9 cellular contexts compared by ENCODE assay signal in genomic region chr3:30934208-30934550, GRCh38. TPM values are rescaled to one million over a fixed set of nuclear protein-coding genes. Genes with fewer than 3 reads are reported as not detected.
DNase-seq lines count a peak whose midpoint lies in the region; ATAC-seq and TF ChIP-seq lines count a peak whose summit lies in the region.
"Had no signal": no experiment of that assay in that cellular context is flagged by ENCODE, and none has a peak within 500 bp of the region (broad histone marks: within the 10 kb centered on the region; RNA-seq: fewer than 3 reads in every experiment).

No MANE protein-coding gene starts in this region.

- TF ChIP-seq CTCF in ascending aorta (IDR thresholded peaks at IDR 0.05): peak; percentile 52 to 69 (median 63)
- peak; percentile 16 to 32 (median 25) for TF ChIP-seq CTCF in right lobe of liver (IDR thresholded peaks at IDR 0.05)

- peak overlapping the region in 1 of 2 donors; percentile 51 for H3K4me3 ChIP-seq in ascending aorta
- H3K4me3 ChIP-seq in right lobe of liver: no peak overlapping the region

- H3K4me1 ChIP-seq in ascending aorta (peaks cover 0 to 4% of the 10 kb centered on the region in 2 donors), right lobe of liver (no peaks in the 10 kb centered on the region)

- no peaks in the 10 kb centered on the region for H3K9me3 ChIP-seq in ascending aorta
- no peaks in the 10 kb centered on the region for H3K9me3 ChIP-seq in right lobe of liver

- peak; percentile 63 for DNase-seq in GM03348 (ENCODE audit: low spot score)
- peak; percentile 35 for DNase-seq in NCI-H1092 (lab: John Stamatoyannopoulos, UW)
- no peak for DNase-seq in ascending aorta (ENCODE audit: low spot score in 2 of 2)
- DNase-seq in right lobe of liver: no peak
- no peak for DNase-seq in activated T-cell treated with anti-CD3 and anti-CD28 coated beads, Interleukin-2, amount 50 U/mL, for 24 hours
- no peak for DNase-seq in erythroblast (lab: John Stamatoyannopoulos, UW)

- H3K4me1 Mint-ChIP-seq in activated T-cell treated with anti-CD3 and anti-CD28 coated beads, Interleukin-2, amount 50 U/mL, for 24 hours (ENCODE audit: low read depth): peaks cover 8% of the 10 kb centered on the region
- no peaks in the 10 kb centered on the region for H3K4me1 Mint-ChIP-seq in activated T-helper 17 cell treated with anti-CD3 and anti-CD28 coated beads, Interleukin-2, amount 50 U/mL, for 72 hours

- WGBS in right lobe of liver (ENCODE audit: insufficient coverage, low coverage, low lambda C conversion rate, missing lambda C conversion rate): 14% methylated on average over 6 of the region's 6 CpGs

- H3K36me3 ChIP-seq in ascending aorta: no peaks in the 10 kb centered on the region
- no peaks in the 10 kb centered on the region for H3K36me3 ChIP-seq in right lobe of liver

- no peaks in the 10 kb centered on the region for H3K36me3 Mint-ChIP-seq in activated T-cell treated with anti-CD3 and anti-CD28 coated beads, Interleukin-2, amount 50 U/mL, for 24 hours (ENCODE audit: low read depth)
- no peaks in the 10 kb centered on the region for H3K36me3 Mint-ChIP-seq in activated T-helper 17 cell treated with anti-CD3 and anti-CD28 coated beads, Interleukin-2, amount 50 U/mL, for 72 hours (ENCODE audit: low read depth)
- H3K36me3 Mint-ChIP-seq: T-cell had no signal

- no peak overlapping the region for H3K4me3 Mint-ChIP-seq in activated T-cell treated with anti-CD3 and anti-CD28 coated beads, Interleukin-2, amount 50 U/mL, for 24 hours
- H3K4me3 Mint-ChIP-seq in activated T-helper 17 cell treated with anti-CD3 and anti-CD28 coated beads, Interleukin-2, amount 50 U/mL, for 72 hours: no peak overlapping the region
- H3K4me3 Mint-ChIP-seq: T-cell had no signal

- TF ChIP-seq POLR2A in right lobe of liver (IDR thresholded peaks at IDR 0.05) (no peak), erythroblast (IDR thresholded peaks at IDR 0.05; ENCODE audit: low read length) (no peak)

- no peak overlapping the region for H3K27ac Mint-ChIP-seq in activated T-cell treated with anti-CD3 and anti-CD28 coated beads, Interleukin-2, amount 50 U/mL, for 24 hours
- no peak overlapping the region for H3K27ac Mint-ChIP-seq in activated T-helper 17 cell treated with anti-CD3 and anti-CD28 coated beads, Interleukin-2, amount 50 U/mL, for 72 hours
- H3K27ac Mint-ChIP-seq: T-cell had no signal

- no peaks in the 10 kb centered on the region for H3K27me3 Mint-ChIP-seq in activated T-cell treated with anti-CD3 and anti-CD28 coated beads, Interleukin-2, amount 50 U/mL, for 24 hours
- no peaks in the 10 kb centered on the region for H3K27me3 Mint-ChIP-seq in activated T-helper 17 cell treated with anti-CD3 and anti-CD28 coated beads, Interleukin-2, amount 50 U/mL, for 72 hours
- H3K27me3 Mint-ChIP-seq: T-cell had no signal

- intact Hi-C loops in ascending aorta (cut with DNase I) (loop anchor here (5.0 kb wide), 1 partner anchor 618 kb away; no protein-coding TSS in a partner anchor), right lobe of liver (cut with DNase I) (no loop called here)

- no peaks in the 10 kb centered on the region for H3K27me3 ChIP-seq in ascending aorta
- no peaks in the 10 kb centered on the region for H3K27me3 ChIP-seq in right lobe of liver

- ATAC-seq in right lobe of liver: peak in 1 of 4 donors; percentile 38
- no peak for ATAC-seq in HG03354 (IDR thresholded peaks at IDR 0.05; ENCODE audit: poor library complexity, severe bottlenecking, unreplicated experiment)
- no peak for ATAC-seq in activated T-helper 17 cell treated with anti-CD3 and anti-CD28 coated beads, Interleukin-2, amount 50 U/mL, for 72 hours (replicated peaks)
- ATAC-seq: T-cell had no signal

- no peak overlapping the region for H3K27ac ChIP-seq in ascending aorta
- no peak overlapping the region for H3K27ac ChIP-seq in right lobe of liver

- H3K9me3 Mint-ChIP-seq in activated T-cell treated with anti-CD3 and anti-CD28 coated beads, Interleukin-2, amount 50 U/mL, for 24 hours: no peaks in the 10 kb centered on the region
- H3K9me3 Mint-ChIP-seq in activated T-helper 17 cell treated with anti-CD3 and anti-CD28 coated beads, Interleukin-2, amount 50 U/mL, for 72 hours: no peaks in the 10 kb centered on the region
- H3K9me3 Mint-ChIP-seq: T-cell had no signal

RNA-seq across cellular contexts. Expression of gene GADL1, which starts 39.7 kb away (rescaled TPM):
- total RNA-seq in ascending aorta (not detected), right lobe of liver (not detected)
- not detected for total RNA-seq in activated T-helper 17 cell treated with anti-CD3 and anti-CD28 coated beads, Interleukin-2, amount 50 U/mL, for 72 hours
- total RNA-seq: T-cell had no signal

Comparison
In these comparisons a context has a peak if more than half of its experiments do, and no peak if none do; other contexts are left out.
1. DNase-seq: peak in GM03348 (single experiment) and NCI-H1092 (single experiment); none in ascending aorta (0 of 2), right lobe of liver (0 of 3), activated T-cell treated with anti-CD3 and anti-CD28 coated beads, Interleukin-2, amount 50 U/mL, for 24 hours (single experiment) and erythroblast (0 of 2).